Comparison of ENCODE assay signal across 22 cellular contexts in genomic region chr15:49330166-49330565, GRCh38.
"Had no signal": no experiment of that assay in that cellular context is flagged by ENCODE, and none has a peak within 500 bp of the region (broad histone marks: within the 10 kb centered on the region; RNA-seq: fewer than 3 reads in every experiment).

No MANE protein-coding gene starts in this region.

- DNase-seq: activated CD4-positive, alpha-beta T cell treated with anti-CD3 and anti-CD28 coated beads, Interleukin-2, amount 50 U/mL, for 4 hours; activated CD8-positive, alpha-beta memory T cell treated with anti-CD3 and anti-CD28 coated beads, Interleukin-2, amount 50 U/mL, for 48 hours; activated naive CD4-positive, alpha-beta T cell treated with Interleukin-2 at 50 U/mL for 16 hours; activated naive CD8-positive, alpha-beta T cell treated with anti-CD3 and anti-CD28 coated beads for 36 hours; activated T-cell treated with anti-CD3 and anti-CD28 coated beads, Interleukin-2, amount 50 U/mL, for 4 hours; cortex of kidney; head of caudate nucleus; left colon; nephron progenitor cell; pancreas; psoas muscle; spleen; stimulated activated CD4-positive, alpha-beta T cell treated with anti-CD3 and anti-CD28 coated beads, Interleukin-4, amount 100 ng/mL, for 24 hours; stimulated activated naive CD8-positive, alpha-beta T cell treated with anti-CD3 and anti-CD28 coated beads, Interleukin-15, Interleukin-2, amounts not matched to agents 100 U/mL and 50 U/mL, for 24 hours; T-cell; upper lobe of left lung had no signal

- H3K4me3 ChIP-seq: breast epithelium, gastroesophageal sphincter, pancreas, psoas muscle, right atrium auricular region, spleen, upper lobe of left lung had no signal

- H3K27me3 Mint-ChIP-seq: activated naive CD8-positive, alpha-beta T cell treated with anti-CD3 and anti-CD28 coated beads for 36 hours; memory B cell; T-cell had no signal

- H3K4me1 Mint-ChIP-seq: activated naive CD8-positive, alpha-beta T cell treated with anti-CD3 and anti-CD28 coated beads for 36 hours; nephron progenitor cell; T-cell had no signal

- H3K27ac ChIP-seq: breast epithelium, gastroesophageal sphincter, pancreas, psoas muscle, right atrium auricular region, spleen, upper lobe of left lung had no signal

- H3K27me3 ChIP-seq: breast epithelium, gastroesophageal sphincter, pancreas, right atrium auricular region, spleen, upper lobe of left lung had no signal

- H3K4me3 Mint-ChIP-seq: activated naive CD8-positive, alpha-beta T cell treated with anti-CD3 and anti-CD28 coated beads for 36 hours; activated T-cell treated with anti-CD3 and anti-CD28 coated beads, Interleukin-2, amount 50 U/mL, for 4 hours; memory B cell; nephron progenitor cell; T-cell; T-helper 2 cell treated with Interferon-gamma antibody and Interleukin-4, amounts not matched to agents 5 μg/mL and 100 μg/mL, for 36 hours had no signal

- ATAC-seq: activated T-cell treated with anti-CD3 and anti-CD28 coated beads, Interleukin-2, amount 50 U/mL, for 4 hours; gastroesophageal sphincter; left colon; pancreas; psoas muscle; stimulated activated naive CD8-positive, alpha-beta T cell treated with anti-CD3 and anti-CD28 coated beads, Interleukin-15, Interleukin-2, amounts not matched to agents 100 U/mL and 50 U/mL, for 24 hours; T-cell had no signal

- H3K9me3 Mint-ChIP-seq: activated naive CD8-positive, alpha-beta T cell treated with anti-CD3 and anti-CD28 coated beads for 36 hours; activated T-cell treated with anti-CD3 and anti-CD28 coated beads, Interleukin-2, amount 50 U/mL, for 4 hours; activated T-helper 2 cell treated with anti-CD3 and anti-CD28 coated beads, Interferon-gamma antibody, Interleukin-2, Interleukin-4, amounts not matched to agents 10 μg/mL and 5 μg/mL and 100 μg/mL, durations not matched to agents 14 hours and 24 hours and 36 hours; memory B cell; nephron progenitor cell; T-cell; T-helper 2 cell treated with Interferon-gamma antibody and Interleukin-4, amounts not matched to agents 5 μg/mL and 100 μg/mL, for 36 hours had no signal

- H3K9me3 ChIP-seq: breast epithelium, gastroesophageal sphincter, pancreas, psoas muscle, right atrium auricular region, spleen, upper lobe of left lung had no signal

- H3K36me3 ChIP-seq: breast epithelium, right atrium auricular region had no signal

- H3K4me1 ChIP-seq: breast epithelium, gastroesophageal sphincter, pancreas, psoas muscle, right atrium auricular region, spleen had no signal

- H3K27ac Mint-ChIP-seq: activated naive CD8-positive, alpha-beta T cell treated with anti-CD3 and anti-CD28 coated beads for 36 hours; activated T-helper 2 cell treated with anti-CD3 and anti-CD28 coated beads, Interferon-gamma antibody, Interleukin-2, Interleukin-4, amounts not matched to agents 10 μg/mL and 5 μg/mL and 100 μg/mL, durations not matched to agents 14 hours and 24 hours and 36 hours; memory B cell; nephron progenitor cell; T-cell; T-helper 2 cell treated with Interferon-gamma antibody and Interleukin-4, amounts not matched to agents 5 μg/mL and 100 μg/mL, for 36 hours had no signal
